Comparison of ENCODE assay signal across 8 cellular contexts in genomic region chr10:114703377-114704125, GRCh38. TPM values are rescaled to one million over a fixed set of nuclear protein-coding genes. Genes with fewer than 3 reads are reported as not detected.
A peak's percentile ranks its signal among the peaks of the same experiment; 100 is the strongest.
DNase-seq lines count a peak whose midpoint lies in the region; ATAC-seq, FAIRE-seq and TF ChIP-seq lines count a peak whose summit lies in the region.

No MANE protein-coding gene starts in this region.

- H3K9me3 ChIP-seq in astrocyte (ENCODE audit: insufficient read depth, low read depth, low read length), result no peaks in the 10 kb centered on the region

- no peaks in the 10 kb centered on the region for H3K27me3 ChIP-seq in astrocyte (ENCODE audit: insufficient read depth, low read length)

- H3K36me3 Mint-ChIP-seq in HFFc6 (ENCODE audit: low read depth) (no peaks in the 10 kb centered on the region), astrocyte (ENCODE audit: low read depth, unreplicated experiment) (no peaks in the 10 kb centered on the region)

- no peaks in the 10 kb centered on the region for H3K36me3 ChIP-seq in astrocyte (ENCODE audit: insufficient read depth, low read length)

- H3K9me3 Mint-ChIP-seq in HFFc6 (no peaks in the 10 kb centered on the region), astrocyte (ENCODE audit: unreplicated experiment) (no peaks in the 10 kb centered on the region)

- peaks cover 20% of the 10 kb centered on the region for H3K4me1 Mint-ChIP-seq in HFFc6 (ENCODE audit: low read depth)
- H3K4me1 Mint-ChIP-seq in astrocyte (ENCODE audit: low read depth, unreplicated experiment), result peaks cover 3% of the 10 kb centered on the region

- H4K20me1 ChIP-seq in astrocyte (ENCODE audit: insufficient read depth, low read length), result no peaks in the 10 kb centered on the region

- no peak overlapping the region for H3K4me2 ChIP-seq in astrocyte (ENCODE audit: low read length)

- no peaks in the 10 kb centered on the region; the same call in 1 of the 2 replicates for H3K27me3 Mint-ChIP-seq in HFFc6 (ENCODE audit: insufficient read depth)
- H3K27me3 Mint-ChIP-seq in astrocyte (ENCODE audit: low read depth, unreplicated experiment), result peaks cover 1% of the 10 kb centered on the region

- peak; percentile 64 for ATAC-seq in left colon
- ATAC-seq in GM21717 (IDR thresholded peaks at IDR 0.05; ENCODE audit: unreplicated experiment), result no peak
- no peak for ATAC-seq in HG03139 (IDR thresholded peaks at IDR 0.05; ENCODE audit: unreplicated experiment)

- TF ChIP-seq CTCF in HFFc6 (IDR thresholded peaks at IDR 0.05) (peak; percentile 85), astrocyte (IDR thresholded peaks at IDR 0.05; ENCODE audit: insufficient read depth, low read depth, low read length) (peak; percentile 64)

- intact Hi-C loops in left colon (cut with DNase I, micrococcal nuclease), result loop anchor here in 1 of 2 donors (10.0 kb wide), 2 partner anchors 149 to 239 kb away; no protein-coding TSS in a partner anchor

- H3K4me1 ChIP-seq in astrocyte (ENCODE audit: insufficient read depth, low read length), result peaks cover 4% of the 10 kb centered on the region

- FAIRE-seq in astrocyte (lab: Jason Lieb, UNC), result no peak

- no peaks in the 10 kb centered on the region for H3K79me2 ChIP-seq in astrocyte (ENCODE audit: insufficient read depth, low read length)

- H3K27ac Mint-ChIP-seq in HFFc6, result no peak overlapping the region; the same call in 1 of the 2 replicates
- H3K27ac Mint-ChIP-seq in astrocyte (ENCODE audit: unreplicated experiment), result peak overlapping the region; percentile 66

- no peak overlapping the region for H3K27ac ChIP-seq in astrocyte (ENCODE audit: low read depth, low read length)

- H3K9ac ChIP-seq in astrocyte (ENCODE audit: low read length), result no peak overlapping the region

- H2AFZ ChIP-seq in astrocyte (ENCODE audit: low read depth, low read length), result no peak overlapping the region

- H3K4me3 ChIP-seq in astrocyte (ENCODE audit: insufficient read depth, low read depth, low read length), result no peak overlapping the region

- DNase-seq in COLO668 (lab: John Stamatoyannopoulos, UW; ENCODE audit: unreplicated experiment), result peak; percentile 4
- DNase-seq in HFFc6, result no peak
- no peak for DNase-seq in astrocyte (ENCODE audit: low read depth)
- no peak for DNase-seq in left colon
- DNase-seq in midbrain (lab: John Stamatoyannopoulos, UW), result no peak
- DNase-seq in HuH-7.5 (ENCODE audit: low spot score), result no peak

- H3K4me3 Mint-ChIP-seq in HFFc6 (no peak overlapping the region), astrocyte (ENCODE audit: unreplicated experiment) (no peak overlapping the region)

RNA-seq across cellular contexts. Expression of gene ABLIM1, which starts 45.5 kb away (rescaled TPM):
- 10 to 100 TPM in 2 of 6 experiments, 1 to 10 TPM in 4; 8.0 to 14.6 (median 8.7) TPM for total RNA-seq in HFFc6 (2021; fragmentation: NEBNext Ultra II Directional; extraction: Animal tissue kit (Norgen Biotek cat#: 25700))
- total RNA-seq in astrocyte (70.0 and 70.1 TPM in 2 replicates), left colon (100 to 1,000 TPM; 107 to 118 TPM)
